25 cellular contexts compared by ENCODE assay signal in the genomic region with DNA sequence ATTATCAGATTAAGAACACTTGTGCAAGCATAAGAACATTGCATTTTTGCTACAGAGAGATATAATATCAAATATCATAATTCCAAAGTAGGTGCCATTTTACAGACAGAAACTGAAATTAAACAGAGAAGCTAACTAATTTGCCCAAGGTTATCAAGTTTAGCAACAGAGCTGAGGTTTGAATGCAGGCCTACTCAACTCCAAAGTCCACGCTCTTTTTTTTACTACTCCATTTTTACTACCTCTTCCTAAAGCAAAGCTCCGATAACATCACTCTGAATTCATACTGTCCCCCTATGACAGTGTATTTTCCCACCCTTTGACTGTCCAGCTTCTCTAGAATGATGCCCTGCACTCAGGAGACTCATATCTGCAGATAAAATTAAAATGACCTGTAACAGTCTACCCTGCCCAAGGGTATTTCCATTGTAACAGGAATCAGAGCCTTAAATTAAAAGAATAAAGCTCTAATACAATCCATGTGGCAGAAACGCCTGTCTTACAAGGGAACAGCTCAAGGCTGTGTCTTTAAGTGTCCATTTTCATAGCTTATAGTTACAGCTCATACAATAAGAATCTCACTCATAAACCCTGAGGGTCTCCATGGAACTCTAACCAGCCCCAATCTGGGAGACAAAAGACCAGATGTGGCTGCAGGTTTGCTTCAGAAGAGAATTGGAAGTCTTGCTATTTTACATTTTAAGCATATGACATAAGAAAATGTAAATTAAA. TPM values are rescaled to one million over a fixed set of nuclear protein-coding genes. Genes with fewer than 3 reads are reported as not detected.
"Had no signal": no experiment of that assay in that cellular context is flagged by ENCODE, and none has a peak within 500 bp of the region (broad histone marks: within the 10 kb centered on the region; RNA-seq: fewer than 3 reads in every experiment).

No MANE protein-coding gene starts in this region.

- H3K27me3 Mint-ChIP-seq: activated B cell treated with CpG ODN at 0.5 μM for 24 hours; activated CD8-positive, alpha-beta T cell treated with anti-CD3 and anti-CD28 coated beads for 36 hours; activated naive CD8-positive, alpha-beta T cell treated with anti-CD3 and anti-CD28 coated beads for 36 hours; activated T-helper 17 cell treated with anti-CD3 and anti-CD28 coated beads, Interleukin-2, amount 50 U/mL, for 72 hours; stimulated activated naive CD8-positive, alpha-beta T cell treated with anti-CD3 and anti-CD28 coated beads, Interleukin-15, amount 100 ng/mL, for 72 hours had no signal

- DNase-seq: activated B cell treated with CpG ODN at 0.5 μM for 24 hours; activated CD4-positive, alpha-beta T cell treated with anti-CD3 and anti-CD28 coated beads for 4 hours; activated CD8-positive, alpha-beta T cell treated with anti-CD3 and anti-CD28 coated beads for 36 hours; activated naive CD4-positive, alpha-beta T cell; activated naive CD8-positive, alpha-beta T cell treated with anti-CD3 and anti-CD28 coated beads for 36 hours; activated T-cell treated with anti-CD3 and anti-CD28 coated beads, Interleukin-2, amount 50 U/mL, for 1 hour; body of pancreas; caudate nucleus; dorsolateral prefrontal cortex; foreskin fibroblast; glutamatergic neuron; hypothalamus; islet precursor cell; midbrain; nephron progenitor cell; occipital lobe; right cardiac atrium; stimulated activated CD4-positive, alpha-beta T cell treated with anti-CD3 and anti-CD28 coated beads, Interleukin-15, amount 100 ng/mL, for 24 hours; stimulated activated CD4-positive, alpha-beta T cell treated with anti-CD3 and anti-CD28 coated beads, Interleukin-4, amount 100 ng/mL, for 1 hour; stimulated activated naive CD8-positive, alpha-beta T cell treated with anti-CD3 and anti-CD28 coated beads, Interleukin-15, amount 100 ng/mL, for 72 hours; trophoblast cell had no signal

- ATAC-seq: activated CD8-positive, alpha-beta T cell treated with anti-CD3 and anti-CD28 coated beads for 36 hours; activated T-helper 17 cell treated with anti-CD3 and anti-CD28 coated beads, Interleukin-2, amount 50 U/mL, for 72 hours; body of pancreas; right cardiac atrium; stimulated activated naive CD8-positive, alpha-beta T cell treated with anti-CD3 and anti-CD28 coated beads, Interleukin-15, amount 100 ng/mL, for 72 hours had no signal

- H3K9me3 ChIP-seq: body of pancreas, vagina had no signal

- H3K4me1 Mint-ChIP-seq: activated B cell treated with CpG ODN at 0.5 μM for 24 hours; activated T-helper 17 cell treated with anti-CD3 and anti-CD28 coated beads, Interleukin-2, amount 50 U/mL, for 72 hours; nephron progenitor cell had no signal

- H3K27me3 ChIP-seq: body of pancreas, dorsolateral prefrontal cortex, vagina had no signal

- H3K4me1 ChIP-seq: body of pancreas, vagina had no signal

- H3K9me3 Mint-ChIP-seq: activated B cell treated with CpG ODN at 0.5 μM for 24 hours; activated CD8-positive, alpha-beta T cell treated with anti-CD3 and anti-CD28 coated beads for 36 hours; activated naive CD8-positive, alpha-beta T cell treated with anti-CD3 and anti-CD28 coated beads for 36 hours; activated T-helper 17 cell treated with anti-CD3 and anti-CD28 coated beads, Interleukin-2, amount 50 U/mL, for 72 hours; nephron progenitor cell; stimulated activated naive CD8-positive, alpha-beta T cell treated with anti-CD3 and anti-CD28 coated beads, Interleukin-15, amount 100 ng/mL, for 72 hours had no signal

- H3K4me3 ChIP-seq: body of pancreas, dorsolateral prefrontal cortex, skin epidermis, vagina had no signal

- H3K27ac ChIP-seq: body of pancreas, epithelial cell of prostate, skin epidermis, vagina had no signal

- H3K4me3 Mint-ChIP-seq: activated B cell treated with CpG ODN at 0.5 μM for 24 hours; activated CD8-positive, alpha-beta T cell treated with anti-CD3 and anti-CD28 coated beads for 36 hours; activated naive CD8-positive, alpha-beta T cell treated with anti-CD3 and anti-CD28 coated beads for 36 hours; activated T-helper 17 cell treated with anti-CD3 and anti-CD28 coated beads, Interleukin-2, amount 50 U/mL, for 72 hours; nephron progenitor cell; stimulated activated naive CD8-positive, alpha-beta T cell treated with anti-CD3 and anti-CD28 coated beads, Interleukin-15, amount 100 ng/mL, for 72 hours had no signal

- H3K27ac Mint-ChIP-seq: activated B cell treated with CpG ODN at 0.5 μM for 24 hours; activated CD8-positive, alpha-beta T cell treated with anti-CD3 and anti-CD28 coated beads for 36 hours; activated naive CD8-positive, alpha-beta T cell treated with anti-CD3 and anti-CD28 coated beads for 36 hours; activated T-helper 17 cell treated with anti-CD3 and anti-CD28 coated beads, Interleukin-2, amount 50 U/mL, for 72 hours; nephron progenitor cell; stimulated activated naive CD8-positive, alpha-beta T cell treated with anti-CD3 and anti-CD28 coated beads, Interleukin-15, amount 100 ng/mL, for 72 hours had no signal

RNA-seq across cellular contexts. Expression of gene FDXACB1, which starts 44.4 kb away (rescaled TPM):
- total RNA-seq: vagina had no signal
